9 cellular contexts compared by ENCODE assay signal in the genomic region with DNA sequence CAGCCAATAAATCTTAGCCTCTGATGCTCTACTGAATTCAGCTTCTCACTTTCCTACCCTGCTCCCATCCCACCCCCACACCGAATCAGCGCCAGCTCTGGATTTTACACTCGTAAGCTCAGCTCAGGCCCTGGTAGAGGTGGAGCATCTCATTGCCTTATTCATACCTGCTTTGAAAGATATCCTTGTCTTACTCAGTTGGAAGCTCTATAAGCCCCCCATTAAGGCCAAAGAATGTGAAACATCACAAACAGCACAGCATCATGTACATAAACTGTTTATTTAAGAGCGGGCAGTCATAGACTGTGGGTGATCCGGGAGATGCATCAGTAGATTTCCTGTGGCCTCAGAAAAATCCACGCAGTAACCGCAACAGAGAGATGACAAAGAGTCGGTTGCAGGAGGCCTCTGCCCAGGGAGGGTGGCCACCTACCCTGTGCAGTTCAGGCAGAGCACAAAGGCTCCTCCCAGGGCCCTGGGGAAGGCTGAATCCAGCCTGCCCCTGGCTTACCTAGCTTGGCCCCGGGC. TPM values are rescaled to one million over a fixed set of nuclear protein-coding genes. Genes with fewer than 3 reads are reported as not detected.
A peak's percentile ranks its signal among the peaks of the same experiment; 100 is the strongest.
DNase-seq lines count a peak whose midpoint lies in the region; ATAC-seq, FAIRE-seq and TF ChIP-seq lines count a peak whose summit lies in the region.
"Had no signal": no experiment of that assay in that cellular context is flagged by ENCODE, and none has a peak within 500 bp of the region (broad histone marks: within the 10 kb centered on the region; RNA-seq: fewer than 3 reads in every experiment).

No MANE protein-coding gene starts in this region.

- H3K4me2 ChIP-seq in astrocyte (ENCODE audit: low read length) (peak overlapping the region; percentile 73), neural progenitor cell (no peak overlapping the region)

- peaks cover 0 to 7% (median 0%) of the 10 kb centered on the region in 3 donors for H3K36me3 Mint-ChIP-seq in CD8-positive, alpha-beta memory T cell
- H3K36me3 Mint-ChIP-seq in astrocyte (ENCODE audit: low read depth, unreplicated experiment) (peaks cover 3% of the 10 kb centered on the region), neural progenitor cell (peaks cover 1% of the 10 kb centered on the region)

- no peaks in the 10 kb centered on the region for H3K9me3 ChIP-seq in CD8-positive, alpha-beta memory T cell (ENCODE audit: low read length)
- H3K9me3 ChIP-seq in astrocyte (ENCODE audit: insufficient read depth, low read depth, low read length) (peaks cover 5% of the 10 kb centered on the region), neural progenitor cell (ENCODE audit: low read depth) (no peaks in the 10 kb centered on the region)

- no peaks in the 10 kb centered on the region for H3K36me3 ChIP-seq in CD8-positive, alpha-beta memory T cell (ENCODE audit: insufficient read depth, low read length)
- H3K36me3 ChIP-seq in astrocyte (ENCODE audit: insufficient read depth, low read length), result no peaks in the 10 kb centered on the region
- H3K36me3 ChIP-seq in neural progenitor cell, result no peaks in the 10 kb centered on the region

- no peaks in the 10 kb centered on the region for H3K9me3 Mint-ChIP-seq in CD8-positive, alpha-beta memory T cell
- peaks cover 10% of the 10 kb centered on the region for H3K9me3 Mint-ChIP-seq in astrocyte (ENCODE audit: unreplicated experiment)
- peaks cover 13% of the 10 kb centered on the region for H3K9me3 Mint-ChIP-seq in neural progenitor cell

- H3K9ac ChIP-seq in astrocyte (ENCODE audit: low read length) (peak overlapping the region; percentile 81), neural progenitor cell (no peak overlapping the region)

- H3K27me3 Mint-ChIP-seq in CD8-positive, alpha-beta memory T cell, result peaks cover 3 to 12% of the 10 kb centered on the region in 2 donors
- peaks cover 3% of the 10 kb centered on the region for H3K27me3 Mint-ChIP-seq in astrocyte (ENCODE audit: low read depth, unreplicated experiment)
- H3K27me3 Mint-ChIP-seq in neural progenitor cell (ENCODE audit: insufficient read depth, low read depth), result no peaks in the 10 kb centered on the region

- H3K27ac Mint-ChIP-seq in CD8-positive, alpha-beta memory T cell, result peak overlapping the region; percentile 62 to 99 (median 96)
- peak overlapping the region; percentile 45 for H3K27ac Mint-ChIP-seq in astrocyte (ENCODE audit: unreplicated experiment)
- H3K27ac Mint-ChIP-seq in neural progenitor cell, result no peak overlapping the region

- H4K20me1 ChIP-seq in astrocyte (ENCODE audit: insufficient read depth, low read length) (no peaks in the 10 kb centered on the region), neural progenitor cell (ENCODE audit: low read depth) (no peaks in the 10 kb centered on the region)

- no peaks in the 10 kb centered on the region for H3K27me3 ChIP-seq in CD8-positive, alpha-beta memory T cell (ENCODE audit: insufficient read depth, low read length, poor library complexity, severe bottlenecking)
- no peaks in the 10 kb centered on the region for H3K27me3 ChIP-seq in astrocyte (ENCODE audit: insufficient read depth, low read length)
- H3K27me3 ChIP-seq in neural progenitor cell, result no peaks in the 10 kb centered on the region

- peaks cover 27% of the 10 kb centered on the region for H3K4me1 ChIP-seq in CD8-positive, alpha-beta memory T cell (ENCODE audit: insufficient read depth, low read length)
- peaks cover 35% of the 10 kb centered on the region for H3K4me1 ChIP-seq in astrocyte (ENCODE audit: insufficient read depth, low read length)
- peaks cover 11% of the 10 kb centered on the region for H3K4me1 ChIP-seq in neural progenitor cell

- H3K4me3 Mint-ChIP-seq in CD8-positive, alpha-beta memory T cell, result peak overlapping the region in 6 of 7 donors; percentile 77 to 97 (median 94)
- no peak overlapping the region for H3K4me3 Mint-ChIP-seq in astrocyte (ENCODE audit: unreplicated experiment)
- no peak overlapping the region for H3K4me3 Mint-ChIP-seq in neural progenitor cell
- H3K4me3 Mint-ChIP-seq: neural crest cell had no signal

- FAIRE-seq in astrocyte (lab: Jason Lieb, UNC), result no peak

- H3K27ac ChIP-seq in CD8-positive, alpha-beta memory T cell (ENCODE audit: low read depth, low read length), result no peak overlapping the region
- H3K27ac ChIP-seq in astrocyte (ENCODE audit: low read depth, low read length) (peak overlapping the region; percentile 90), neural progenitor cell (no peak overlapping the region)

- no peak overlapping the region for H3K4me3 ChIP-seq in CD8-positive, alpha-beta memory T cell (ENCODE audit: low read length)
- H3K4me3 ChIP-seq in astrocyte (ENCODE audit: insufficient read depth, low read depth, low read length), result peak overlapping the region; percentile 3
- no peak overlapping the region for H3K4me3 ChIP-seq in neural progenitor cell

- H2AFZ ChIP-seq in astrocyte (ENCODE audit: low read depth, low read length), result peak overlapping the region; percentile 4
- peak overlapping the region; percentile 40 for H2AFZ ChIP-seq in neural progenitor cell (replicated peaks)

- H3F3A ChIP-seq in neural progenitor cell (ENCODE audit: low read depth), result no peaks in the 10 kb centered on the region

- no peak for DNase-seq in CD8-positive, alpha-beta memory T cell
- DNase-seq in MV-4-11 (lab: John Stamatoyannopoulos, UW), result peak; percentile 59
- peak; percentile 87 for DNase-seq in astrocyte (ENCODE audit: low read depth)
- DNase-seq in neural progenitor cell (ENCODE audit: low spot score), result peak; percentile 26
- no peak for DNase-seq in COLO668 (lab: John Stamatoyannopoulos, UW; ENCODE audit: unreplicated experiment)

- H3K79me2 ChIP-seq in astrocyte (ENCODE audit: insufficient read depth, low read length) (no peaks in the 10 kb centered on the region), neural progenitor cell (ENCODE audit: low read depth) (no peaks in the 10 kb centered on the region)

- TF ChIP-seq CTCF in astrocyte (IDR thresholded peaks at IDR 0.05; ENCODE audit: insufficient read depth, low read depth, low read length), result no peak
- no peak for TF ChIP-seq CTCF in neural progenitor cell (IDR thresholded peaks at IDR 0.05)

- H3K4me1 Mint-ChIP-seq in CD8-positive, alpha-beta memory T cell, result peaks cover 31 to 45% (median 40%) of the 10 kb centered on the region in 3 donors
- H3K4me1 Mint-ChIP-seq in astrocyte (ENCODE audit: low read depth, unreplicated experiment), result peaks cover 39% of the 10 kb centered on the region
- peaks cover 4% of the 10 kb centered on the region for H3K4me1 Mint-ChIP-seq in neural progenitor cell
- H3K4me1 Mint-ChIP-seq: neural crest cell had no signal

- CTCF ChIA-PET in CD8-positive, alpha-beta memory T cell (lab: Charles Lee), result interaction anchor here (1.0 to 1.6 kb wide), 2 partner anchors 9 to 35 kb away, joined by 3 to 4 read pairs; no protein-coding TSS in a partner anchor

- POLR2A ChIA-PET in CD8-positive, alpha-beta memory T cell (lab: Charles Lee), result no interaction called here

- ATAC-seq in HG03045 (IDR thresholded peaks at IDR 0.05; ENCODE audit: unreplicated experiment) (no peak), HG03378 (IDR thresholded peaks at IDR 0.05; ENCODE audit: unreplicated experiment) (no peak), GM21526 (IDR thresholded peaks at IDR 0.05; ENCODE audit: low FRiP score, unreplicated experiment) (no peak)

RNA-seq across cellular contexts. Expression of gene ETS2, which starts 36.4 kb away (rescaled TPM):
- total RNA-seq in CD8-positive, alpha-beta memory T cell, result 10 to 100 TPM; 37.9 to 39.7 TPM
- polyA plus RNA-seq in CD8-positive, alpha-beta memory T cell, result 9.7 TPM
- total RNA-seq in astrocyte, result 37.0 and 40.3 TPM in 2 replicates
- total RNA-seq in neural progenitor cell (ENCODE audit: low replicate concordance), result 18.8 and 22.4 TPM in 2 replicates

Comparison
In these comparisons a context has a peak if more than half of its experiments do, and no peak if none do; other contexts are left out.
1. DNase-seq: peak in MV-4-11 (single experiment), astrocyte (single experiment) and neural progenitor cell (single experiment); none in CD8-positive, alpha-beta memory T cell (0 of 5) and COLO668 (single experiment).
2. H3K4me3 Mint-ChIP-seq: peak in CD8-positive, alpha-beta memory T cell (6 of 7); none in astrocyte (single experiment) and neural progenitor cell (single experiment).